Comparison of ENCODE assay signal across 20 cellular contexts in the genomic region with DNA sequence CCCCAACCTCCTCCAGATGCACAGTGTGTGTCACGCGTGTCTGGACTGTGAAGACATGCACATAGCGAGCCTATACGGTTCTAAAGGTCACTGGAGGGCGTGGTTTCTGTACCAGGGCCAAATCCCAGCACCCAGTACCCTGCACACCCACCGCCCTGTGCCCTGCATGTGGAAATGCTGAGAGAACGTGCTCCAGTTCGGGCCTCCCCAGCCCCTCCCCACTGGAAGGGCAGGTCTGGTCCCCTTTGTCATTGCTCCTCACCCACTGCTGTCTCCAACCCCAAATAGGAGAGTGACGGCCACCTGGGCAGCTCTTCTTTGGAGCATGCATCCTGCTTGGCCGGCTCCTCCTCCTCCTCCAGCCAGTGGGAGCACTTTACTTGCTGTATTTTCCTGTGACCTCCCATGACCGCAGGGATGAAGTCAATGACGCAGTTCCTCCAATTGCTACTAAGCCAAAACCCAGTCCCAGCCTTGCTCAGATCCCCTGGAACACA.
DNase-seq lines count a peak whose midpoint lies in the region; ATAC-seq and TF ChIP-seq lines count a peak whose summit lies in the region.
"Had no signal": no experiment of that assay in that cellular context is flagged by ENCODE, and none has a peak within 500 bp of the region (broad histone marks: within the 10 kb centered on the region; RNA-seq: fewer than 3 reads in every experiment).

No MANE protein-coding gene starts in this region.

- TF ChIP-seq CTCF in colonic mucosa (IDR thresholded peaks at IDR 0.05) = no peak

- no peak overlapping the region for H2BK15ac ChIP-seq in neuronal stem cell (ENCODE audit: low read length)

- intact Hi-C loops in colonic mucosa (cut with DNase I) (no loop called here), aorta (cut with DNase I) (loop anchor here (10.0 kb wide), 1 partner anchor 296 kb away; no protein-coding TSS in a partner anchor)

- no peak overlapping the region for H4K91ac ChIP-seq in neuronal stem cell (ENCODE audit: low read depth, low read length, poor library complexity)

- no peak overlapping the region for H2BK5ac ChIP-seq in neuronal stem cell (ENCODE audit: low read length)

- H3K27me3 ChIP-seq in colonic mucosa (no peaks in the 10 kb centered on the region), neuronal stem cell (ENCODE audit: control insufficient read depth in 3 of 3, insufficient read depth in 3 of 3, low read depth in 1 of 3, low read length in 3 of 3) (no peaks in the 10 kb centered on the region), aorta (ENCODE audit: control insufficient read depth in 1 of 2, insufficient read depth in 2 of 2, low read length in 1 of 2) (no peaks in the 10 kb centered on the region)

- H2AK5ac ChIP-seq in neuronal stem cell (ENCODE audit: low read depth, low read length) = no peak overlapping the region

- H3K79me1 ChIP-seq in neuronal stem cell (ENCODE audit: low read depth, low read length) = peaks cover 7% of the 10 kb centered on the region

- peak overlapping the region; percentile 64 for H3K18ac ChIP-seq in neuronal stem cell (ENCODE audit: low read length)

- DNase-seq in stimulated activated CD4-positive, alpha-beta T cell treated with anti-CD3 and anti-CD28 coated beads, Interleukin-4, amount 100 ng/mL, for 24 hours = peak; percentile 1
- DNase-seq in stimulated activated CD4-positive, alpha-beta T cell treated with anti-CD3 and anti-CD28 coated beads, Interleukin-4, amount 100 ng/mL, for 1 hour = no peak
- DNase-seq in colonic mucosa (peak; percentile 81), neuronal stem cell (ENCODE audit: low spot score) (no peak), aorta (peak; percentile 25 to 38), inferior parietal cortex (ENCODE audit: extremely low spot score) (no peak), GM19240 (ENCODE audit: insufficient read length, low spot score) (no peak)
- DNase-seq: DND-41; foreskin melanocyte; left lung; NCI-H1105; NCI-H524; nucleus accumbens; stimulated activated naive CD4-positive, alpha-beta T cell treated with Interleukin-2 at 50 U/mL for 16 hours; T-helper 2 cell; trophoblast cell had no signal

- H3K9me3 ChIP-seq in colonic mucosa = no peaks in the 10 kb centered on the region
- H3K9me3 ChIP-seq in neuronal stem cell (replicated peaks in 1 of 2; ENCODE audit: control insufficient read depth in 2 of 2, insufficient read depth in 1 of 2, low read depth in 1 of 2, low read length in 2 of 2) = no peaks in the 10 kb centered on the region
- no peaks in the 10 kb centered on the region for H3K9me3 ChIP-seq in aorta (ENCODE audit: control insufficient read depth, low read length)
- H3K9me3 ChIP-seq: left lung had no signal

- ATAC-seq in aorta (ENCODE audit: low FRiP score) (no peak), HG02852 (IDR thresholded peaks at IDR 0.05; ENCODE audit: unreplicated experiment) (no peak)
- ATAC-seq: left lung had no signal

- H3K23ac ChIP-seq in neuronal stem cell (ENCODE audit: low read depth, low read length, poor library complexity) = peak overlapping the region; percentile 80

- H3K4me3 ChIP-seq in colonic mucosa = no peak overlapping the region
- peak overlapping the region in 1 of 2 donors; percentile 13 for H3K4me3 ChIP-seq in neuronal stem cell (ENCODE audit: low read length in 2 of 2)
- H3K4me3 ChIP-seq in aorta (ENCODE audit: low read length in 2 of 2) = no peak overlapping the region
- H3K4me3 ChIP-seq: dorsolateral prefrontal cortex, left lung had no signal

- no peak overlapping the region for H3K14ac ChIP-seq in neuronal stem cell (ENCODE audit: low read length)

- no peak overlapping the region for H2BK120ac ChIP-seq in neuronal stem cell (ENCODE audit: low read depth, low read length)

- no CpG with 5 or more reads among the region's 12 CpGs for WGBS in neuronal stem cell (ENCODE audit: extremely low coverage in 2 of 2, insufficient read length in 2 of 2, insufficient replicate concordance in 1 of 2), 2 donors
- WGBS in aorta, 2 donors = 85 to 86% methylated on average over 12 of the region's 12 CpGs

- H2AFZ ChIP-seq in neuronal stem cell (ENCODE audit: low read length) = no peak overlapping the region

- H3K4ac ChIP-seq in neuronal stem cell (ENCODE audit: low read length) = no peak overlapping the region

- no peaks in the 10 kb centered on the region for H3K36me3 ChIP-seq in colonic mucosa
- peaks cover 0 to 6% of the 10 kb centered on the region in 2 donors for H3K36me3 ChIP-seq in neuronal stem cell (replicated peaks in 1 of 2; ENCODE audit: control insufficient read depth in 2 of 2, insufficient read depth in 2 of 2, low read length in 2 of 2)
- no peaks in the 10 kb centered on the region for H3K36me3 ChIP-seq in aorta (ENCODE audit: control insufficient read depth in 1 of 2, insufficient read depth in 2 of 2, low read length in 1 of 2)
- H3K36me3 ChIP-seq: left lung had no signal

- H3K9ac ChIP-seq in colonic mucosa (ENCODE audit: low read depth in 2 of 2, low read length in 2 of 2) = peak overlapping the region in 1 of 2 donors; percentile 51
- peak overlapping the region; percentile 44 for H3K9ac ChIP-seq in neuronal stem cell (ENCODE audit: low read depth, low read length, poor library complexity)

- H3K4me1 ChIP-seq in colonic mucosa = peaks cover 31% of the 10 kb centered on the region
- peaks cover 0 to 7% of the 10 kb centered on the region in 2 donors for H3K4me1 ChIP-seq in neuronal stem cell (ENCODE audit: control insufficient read depth in 2 of 2, insufficient read depth in 1 of 2, low read depth in 1 of 2, low read length in 2 of 2)
- H3K4me1 ChIP-seq in aorta (ENCODE audit: control insufficient read depth in 1 of 2, insufficient read depth in 2 of 2, low read length in 2 of 2) = no peaks in the 10 kb centered on the region

- no peak overlapping the region for H3K27ac ChIP-seq in colonic mucosa
- H3K27ac ChIP-seq in neuronal stem cell (replicated peaks; ENCODE audit: low read length) = no peak overlapping the region
- no peak overlapping the region for H3K27ac ChIP-seq in aorta (ENCODE audit: low read depth in 1 of 2, low read length in 2 of 2)
- H3K27ac ChIP-seq: dorsolateral prefrontal cortex, epithelial cell of prostate, left lung, VCaP had no signal

- H2BK12ac ChIP-seq in neuronal stem cell (ENCODE audit: low read length) = no peak overlapping the region

- H4K8ac ChIP-seq in neuronal stem cell (ENCODE audit: low read depth, low read length) = no peak overlapping the region

- no peak overlapping the region for H3K4me2 ChIP-seq in neuronal stem cell (ENCODE audit: insufficient read depth, low read length, poor library complexity, severe bottlenecking)

Comparison
In these comparisons a context has a peak if more than half of its experiments do, and no peak if none do; other contexts are left out.
1. DNase-seq: peak in stimulated activated CD4-positive, alpha-beta T cell treated with anti-CD3 and anti-CD28 coated beads, Interleukin-4, amount 100 ng/mL, for 24 hours (single experiment), colonic mucosa (single experiment) and aorta (2 of 2); none in stimulated activated CD4-positive, alpha-beta T cell treated with anti-CD3 and anti-CD28 coated beads, Interleukin-4, amount 100 ng/mL, for 1 hour (single experiment), neuronal stem cell (single experiment), inferior parietal cortex (single experiment) and GM19240 (single experiment).